ENCODE assay signal across 14 cellular contexts in the genomic region with DNA sequence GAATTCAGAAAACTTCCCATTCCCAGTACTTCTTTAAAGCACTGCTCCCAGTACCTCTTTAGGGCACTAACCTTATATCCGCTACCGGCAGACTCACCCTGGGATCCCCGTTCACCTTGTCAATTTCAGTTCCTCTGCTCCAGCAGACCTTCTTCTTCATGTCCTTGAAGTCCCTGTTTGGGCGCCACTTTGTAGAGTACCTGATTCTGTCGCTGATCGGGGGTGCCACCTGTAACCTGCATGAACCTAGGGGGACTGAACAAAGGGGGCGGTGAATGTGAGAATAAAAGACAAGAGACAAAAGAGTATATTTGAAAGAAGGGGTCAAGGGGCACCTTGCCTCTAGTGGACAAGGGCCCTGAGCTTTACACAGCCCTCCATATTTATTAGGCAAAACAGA.
"Had no signal": no experiment of that assay in that cellular context is flagged by ENCODE, and none has a peak within 500 bp of the region (broad histone marks: within the 10 kb centered on the region; RNA-seq: fewer than 3 reads in every experiment).

No MANE protein-coding gene starts in this region.

- H3K27me3 ChIP-seq: heart right ventricle, ovary had no signal

- H3K36me3 ChIP-seq: heart right ventricle, left ventricle myocardium inferior, ovary, thoracic aorta had no signal

- ATAC-seq: activated CD8-positive, alpha-beta memory T cell treated with anti-CD3 and anti-CD28 coated beads, Interleukin-2, amount 10 ng/mL, durations not matched to agents 7 days and 5 days; activated T-cell treated with anti-CD3 and anti-CD28 coated beads, Interleukin-2, amount 50 U/mL, for 4 hours; heart right ventricle; stimulated activated naive CD8-positive, alpha-beta T cell treated with anti-CD3 and anti-CD28 coated beads, Interleukin-15, amount 100 ng/mL, for 72 hours had no signal

- DNase-seq: activated CD4-positive, alpha-beta T cell treated with anti-CD3 and anti-CD28 coated beads, Interleukin-2, amount 50 U/mL, for 4 hours; activated CD4-positive, CD25-positive, alpha-beta regulatory T cell treated with anti-CD3 and anti-CD28 coated beads, Interleukin-2, amount 50 U/mL, for 72 hours; activated CD8-positive, alpha-beta memory T cell treated with anti-CD3 and anti-CD28 coated beads, Interleukin-2, amount 10 ng/mL, durations not matched to agents 7 days and 5 days; activated gamma-delta T cell; activated T-cell treated with anti-CD3 and anti-CD28 coated beads, Interleukin-2, amount 50 U/mL, for 4 hours; foreskin melanocyte; heart right ventricle; islet precursor cell; left ventricle myocardium inferior; mesenchymal stem cell; ovary; stimulated activated CD4-positive, alpha-beta T cell treated with anti-CD3 and anti-CD28 coated beads, Interleukin-4, amount 100 ng/mL, for 1 hour; stimulated activated naive CD8-positive, alpha-beta T cell treated with anti-CD3 and anti-CD28 coated beads, Interleukin-15, amount 100 ng/mL, for 72 hours had no signal

- H3K9me3 ChIP-seq: ovary had no signal

- H3K4me3 ChIP-seq: heart right ventricle, left ventricle myocardium inferior, ovary, thoracic aorta had no signal

- H3K27ac ChIP-seq: heart right ventricle, left ventricle myocardium inferior, ovary, thoracic aorta had no signal
